15 cellular contexts compared by ENCODE assay signal in the genomic region with DNA sequence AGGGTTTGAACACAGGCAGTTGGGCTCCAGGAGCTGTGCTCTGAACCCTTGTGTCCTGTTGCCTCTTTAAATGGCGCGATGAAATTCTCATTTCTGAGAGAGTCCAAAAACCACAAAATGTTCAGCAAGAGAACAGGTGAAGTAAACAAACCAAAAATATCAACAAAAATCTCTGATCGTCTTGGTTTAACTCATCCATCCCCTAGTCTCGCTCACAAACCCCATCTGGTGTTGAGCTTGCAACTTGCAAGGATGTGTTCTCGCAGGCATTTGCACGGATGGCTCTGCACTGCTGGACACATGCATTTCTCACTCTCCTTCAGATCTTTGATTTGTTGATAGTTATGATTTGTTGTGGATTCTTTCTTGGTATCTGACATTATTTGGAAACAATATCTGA. TPM values are rescaled to one million over a fixed set of nuclear protein-coding genes. Genes with fewer than 3 reads are reported as not detected.
A peak's percentile ranks its signal among the peaks of the same experiment; 100 is the strongest.
DNase-seq lines count a peak whose midpoint lies in the region; ATAC-seq, FAIRE-seq and TF ChIP-seq lines count a peak whose summit lies in the region.
"Had no signal": no experiment of that assay in that cellular context is flagged by ENCODE, and none has a peak within 500 bp of the region (broad histone marks: within the 10 kb centered on the region; RNA-seq: fewer than 3 reads in every experiment).

No MANE protein-coding gene starts in this region.

- peaks cover 78% of the 10 kb centered on the region for H3K36me3 Mint-ChIP-seq in activated T-helper 17 cell treated with anti-CD3 and anti-CD28 coated beads, Interleukin-2, amount 50 U/mL, for 72 hours (ENCODE audit: low read depth)

- ATAC-seq in HepG2: no peak
- ATAC-seq in right lobe of liver: no peak
- no peak for ATAC-seq in HG03196 (IDR thresholded peaks at IDR 0.05; ENCODE audit: unreplicated experiment)
- ATAC-seq in activated T-helper 17 cell treated with anti-CD3 and anti-CD28 coated beads, Interleukin-2, amount 50 U/mL, for 72 hours (replicated peaks): no peak
- no peak for ATAC-seq in HG03095 (IDR thresholded peaks at IDR 0.05; ENCODE audit: unreplicated experiment)
- ATAC-seq: Right ventricle myocardium inferior had no signal

- H3K4me1 ChIP-seq in HepG2 (ENCODE audit: insufficient read depth, low read length): no peaks in the 10 kb centered on the region
- no peaks in the 10 kb centered on the region for H3K4me1 ChIP-seq in right lobe of liver

- H3K9me3 Mint-ChIP-seq in activated T-helper 17 cell treated with anti-CD3 and anti-CD28 coated beads, Interleukin-2, amount 50 U/mL, for 72 hours: no peaks in the 10 kb centered on the region

- no TSS peak for BruUV-seq in HepG2 (replicated peaks; lab: Mats Ljungman, UMichigan)

- POLR2A ChIA-PET in HepG2 (lab: Yijun Ruan, JAX): no interaction called here

- in situ Hi-C loops in HepG2 (cut with HindIII; ENCODE audit: extremely low pct_ligation_motif_present, low pct_unique_long_range_greater_than_20kb): no loop called here

- TF ChIP-seq CTCF in HepG2 (CRISPR knock-in tag; IDR thresholded peaks at IDR 0.05) (peak; percentile 18), right lobe of liver (IDR thresholded peaks at IDR 0.05) (peak in 1 of 4 donors; percentile 18), WERI-Rb-1 (IDR thresholded peaks at IDR 0.05; ENCODE audit: low read depth, low read length) (peak; percentile 36; the same call in 1 of the 2 replicates)

- no peak overlapping the region for H3K4me3 Mint-ChIP-seq in activated T-helper 17 cell treated with anti-CD3 and anti-CD28 coated beads, Interleukin-2, amount 50 U/mL, for 72 hours
- H3K4me3 Mint-ChIP-seq: activated B cell treated with CpG ODN at 0.5 μM for 24 hours, B cell had no signal

- CTCF ChIA-PET in HepG2 (lab: Yijun Ruan, JAX; ENCODE audit: low intra/inter-chr PET ratio, low total read pairs): no interaction called here

- TF ChIP-seq RAD21 in HepG2 (CRISPR knock-in tag; IDR thresholded peaks at IDR 0.05): no peak

- TF ChIP-seq POLR2A in HepG2 (IDR thresholded peaks at IDR 0.05; ENCODE audit: insufficient read depth in 1 of 2, low read depth in 2 of 2, low read length in 2 of 2) (no peak), right lobe of liver (IDR thresholded peaks at IDR 0.05) (no peak)

- no peak for FAIRE-seq in HepG2 (lab: Jason Lieb, UNC)

- H3K27me3 ChIP-seq in HepG2 (ENCODE audit: control insufficient read depth in 1 of 2, insufficient read depth in 2 of 2, low read length in 2 of 2): no peaks in the 10 kb centered on the region
- no peaks in the 10 kb centered on the region for H3K27me3 ChIP-seq in right lobe of liver
- no peaks in the 10 kb centered on the region for H3K27me3 ChIP-seq in WERI-Rb-1 (ENCODE audit: insufficient read depth, low read depth, severe bottlenecking)

- H3K9me3 ChIP-seq in HepG2 (ENCODE audit: low read length) (no peaks in the 10 kb centered on the region), right lobe of liver (no peaks in the 10 kb centered on the region), WERI-Rb-1 (ENCODE audit: severe bottlenecking) (no peaks in the 10 kb centered on the region)

- no peak overlapping the region for H3K27ac ChIP-seq in HepG2 (ENCODE audit: extremely low read length, insufficient read depth, low read length)
- H3K27ac ChIP-seq in right lobe of liver: no peak overlapping the region
- no peak overlapping the region for H3K27ac ChIP-seq in WERI-Rb-1

- intact Hi-C loops in HepG2 (cut with micrococcal nuclease; ENCODE audit: unreplicated experiment) (no loop called here), right lobe of liver (cut with DNase I) (no loop called here)

- no peak for TF ChIP-seq EP300 in HepG2 (IDR thresholded peaks at IDR 0.05; ENCODE audit: low read depth in 2 of 2, low read length in 2 of 2)
- no peak for TF ChIP-seq EP300 in HepG2 (CRISPR knock-in tag; IDR thresholded peaks at IDR 0.05; ENCODE audit: borderline replicate concordance)

- peaks cover 7% of the 10 kb centered on the region for H3K4me1 Mint-ChIP-seq in activated T-helper 17 cell treated with anti-CD3 and anti-CD28 coated beads, Interleukin-2, amount 50 U/mL, for 72 hours
- H3K4me1 Mint-ChIP-seq: B cell had no signal

- 93% methylated on average over 6 of the region's 6 CpGs for WGBS in HepG2 (ENCODE audit: low lambda C conversion rate)
- WGBS in right lobe of liver (ENCODE audit: insufficient coverage, low coverage, low lambda C conversion rate, missing lambda C conversion rate): 64% methylated on average over 5 of the region's 6 CpGs

- H3K36me3 ChIP-seq in HepG2 (replicated peaks in 1 of 2; ENCODE audit: control insufficient read depth in 1 of 2, insufficient read depth in 2 of 2, low read length in 2 of 2): peaks cover 24 to 76% of the 10 kb centered on the region in 2 experiments
- peaks cover 4 to 99% (median 55%) of the 10 kb centered on the region in 4 donors for H3K36me3 ChIP-seq in right lobe of liver
- no peaks in the 10 kb centered on the region; the same call in 1 of the 2 replicates for H3K36me3 ChIP-seq in WERI-Rb-1

- no peaks in the 10 kb centered on the region for H4K20me1 ChIP-seq in HepG2 (ENCODE audit: insufficient read depth, low read length)

- H3K9ac ChIP-seq in HepG2 (ENCODE audit: insufficient read depth, low read depth, low read length): no peak overlapping the region

- H3K27ac Mint-ChIP-seq in activated T-helper 17 cell treated with anti-CD3 and anti-CD28 coated beads, Interleukin-2, amount 50 U/mL, for 72 hours: no peak overlapping the region
- H3K27ac Mint-ChIP-seq: activated B cell treated with CpG ODN at 0.5 μM for 24 hours, B cell had no signal

- no peak overlapping the region for H3K4me2 ChIP-seq in HepG2 (ENCODE audit: low read depth, low read length)

- no peak overlapping the region for H2AFZ ChIP-seq in HepG2 (ENCODE audit: low read length)

- no peaks in the 10 kb centered on the region for H3K79me2 ChIP-seq in HepG2 (ENCODE audit: insufficient read depth, low read length)

- no peak overlapping the region for H3K4me3 ChIP-seq in HepG2 (replicated peaks in 1 of 3; ENCODE audit: insufficient read depth in 1 of 3, low read depth in 2 of 3, low read length in 3 of 3)
- H3K4me3 ChIP-seq in right lobe of liver: no peak overlapping the region
- H3K4me3 ChIP-seq in WERI-Rb-1 (ENCODE audit: low read depth, low read length): no peak overlapping the region

- H3K27me3 Mint-ChIP-seq in activated T-helper 17 cell treated with anti-CD3 and anti-CD28 coated beads, Interleukin-2, amount 50 U/mL, for 72 hours: no peaks in the 10 kb centered on the region
- H3K27me3 Mint-ChIP-seq: activated B cell treated with CpG ODN at 0.5 μM for 24 hours, B cell had no signal

- DNase-seq in HepG2 (ENCODE audit: low spot score) (no peak), right lobe of liver (no peak), WERI-Rb-1 (no peak), iPS-NIHi7 (ENCODE audit: extremely low spot score) (peak; percentile 42), activated gamma-delta T cell (lab: John Stamatoyannopoulos, UW) (no peak)
- DNase-seq: activated B cell treated with CpG ODN at 0.5 μM for 24 hours, activated T-cell treated with anti-CD3 and anti-CD28 coated beads for 4 hours, amniotic stem cell, midbrain, NCI-H226 had no signal

TF ChIP-seq in HepG2, 621 proteins besides CTCF, POLR2A, EP300 and RAD21:
- TF ChIP-seq STAG1 (CRISPR knock-in tag; IDR thresholded peaks at IDR 0.05) (peak; percentile 17; the same call in 1 of the 2 replicates), ADNP (CRISPR knock-in tag; IDR thresholded peaks at IDR 0.05) (no peak), KMT2A (CRISPR knock-in tag; IDR thresholded peaks at IDR 0.05) (no peak)
TF ChIP-seq in HepG2: peak in this region for 1.

RNA-seq across cellular contexts. Expression of a gene that starts 31.1 kb away (rescaled TPM):
- 75.0 and 94.1 TPM in 2 replicates for total RNA-seq in HepG2 (2016; rRNA removed; fragmentation: Illumina TruSeq; extraction: Trizol)
- total RNA-seq in HepG2 (2016; cell fraction: cytosol; rRNA removed; fragmentation: Illumina TruSeq; extraction: Trizol; ENCODE audit: low read depth): 27.3 and 29.8 TPM in 2 replicates
- 73.4 and 102 TPM in 2 replicates for total RNA-seq in HepG2 (2016; cell fraction: insoluble cytoplasmic fraction; rRNA removed; fragmentation: Illumina TruSeq; extraction: Trizol)
- total RNA-seq in HepG2 (2016; cell fraction: membrane; rRNA removed; fragmentation: Illumina TruSeq; extraction: Trizol): 34.1 and 35.6 TPM in 2 replicates
- total RNA-seq in HepG2 (2016; cell fraction: nucleus; rRNA removed; fragmentation: Illumina TruSeq; extraction: Trizol): 43.8 and 46.1 TPM in 2 replicates
- 36.6 and 52.3 TPM in 2 replicates for polyA plus RNA-seq in HepG2 (2011; rRNA removed)
- 38.0 and 43.2 TPM in 2 replicates for polyA plus RNA-seq in HepG2 (2011; cell fraction: cytosol; rRNA removed)
- polyA plus RNA-seq in HepG2 (2011; cell fraction: nucleus; rRNA removed): 56.1 and 84.1 TPM in 2 replicates
- 47.4 and 51.9 TPM in 2 replicates for polyA plus RNA-seq in HepG2 (2012)
- polyA plus RNA-seq in HepG2 (2016; cell fraction: cytosol; fragmentation: Illumina TruSeq; extraction: Trizol; ENCODE audit: low read depth): 29.3 and 29.7 TPM in 2 replicates
- 90.8 and 98.1 TPM in 2 replicates for polyA plus RNA-seq in HepG2 (2016; cell fraction: insoluble cytoplasmic fraction; fragmentation: Illumina TruSeq; extraction: Trizol; ENCODE audit: low read depth)
- polyA plus RNA-seq in HepG2 (2016; cell fraction: membrane; fragmentation: Illumina TruSeq; extraction: Trizol; ENCODE audit: low read depth): 27.0 and 31.7 TPM in 2 replicates
- 51.2 and 62.5 TPM in 2 replicates for polyA plus RNA-seq in HepG2 (2016; cell fraction: nucleus; fragmentation: Illumina TruSeq; extraction: Trizol; ENCODE audit: insufficient read depth, low read depth)
- polyA minus RNA-seq in HepG2 (2011; rRNA and poly(A)+ RNA removed; ENCODE audit: low replicate concordance): 32.6 and 139 TPM in 2 replicates
- 38.0 and 39.1 TPM in 2 replicates for polyA minus RNA-seq in HepG2 (2011; cell fraction: cytosol; rRNA and poly(A)+ RNA removed)
- 33.9 and 43.5 TPM in 2 replicates for polyA minus RNA-seq in HepG2 (2011; cell fraction: nucleus; rRNA and poly(A)+ RNA removed)
- total RNA-seq in right lobe of liver: 100 to 1,000 TPM; 164 to 250 (median 219) TPM
- total RNA-seq in activated T-helper 17 cell treated with anti-CD3 and anti-CD28 coated beads, Interleukin-2, amount 50 U/mL, for 72 hours: 10 to 100 TPM; 66.3 to 87.7 TPM
